Comparison of ENCODE assay signal across 1 cellular context in genomic region chr12:53048780-53049401, GRCh38.
TF ChIP-seq lines count a peak whose summit lies in the region.

No MANE protein-coding gene starts in this region.

TF ChIP-seq in SK-N-SH, 30 proteins besides CTCF, POLR2A, EP300 and RAD21:
- TF ChIP-seq GABPA (IDR thresholded peaks at IDR 0.05; ENCODE audit: low read depth) (0 out of 2 replicates have a peak, but pooled peaks have one; percentile 20), REST (IDR thresholded peaks at IDR 0.05; ENCODE audit: low read depth, low read length) (peak; percentile 87), SIN3A (IDR thresholded peaks at IDR 0.05; ENCODE audit: borderline replicate concordance, low read depth, low read length) (peak; percentile 14; the same call in 1 of the 2 replicates), PBX3 (IDR thresholded peaks at IDR 0.05) (peak; percentile 51), TCF12 (IDR thresholded peaks at IDR 0.05) (peak; percentile 65), RCOR1 (IDR thresholded peaks at IDR 0.05; ENCODE audit: low read length) (no peak), NFIC (IDR thresholded peaks at IDR 0.05; ENCODE audit: borderline replicate concordance) (peak; percentile 94), MEF2A (IDR thresholded peaks at IDR 0.05; ENCODE audit: borderline replicate concordance, low read depth) (no peak), ELF1 (IDR thresholded peaks at IDR 0.05) (peak; percentile 10; the same call in 1 of the 2 replicates), MXI1 (IDR thresholded peaks at IDR 0.05; ENCODE audit: low read depth, low read length) (0 out of 2 replicates have a peak, but pooled peaks have one; percentile 6), POLR2AphosphoS5 (IDR thresholded peaks at IDR 0.05; ENCODE audit: low read depth, low read length) (0 out of 2 replicates have a peak, but pooled peaks have one; percentile 28), FOXJ3 (CRISPR knock-in tag; IDR thresholded peaks at IDR 0.05) (no peak), USF1 (IDR thresholded peaks at IDR 0.05; ENCODE audit: borderline replicate concordance, low read depth) (no peak), JUND (IDR thresholded peaks at IDR 0.05) (no peak), CHD2 (IDR thresholded peaks at IDR 0.05; ENCODE audit: low read length, partially characterized antibody) (peak; percentile 14)
